In genomic region chr12:4991801-4992200, GRCh38 we compare ENCODE assay signal across 26 cellular contexts. TPM values are rescaled to one million over a fixed set of nuclear protein-coding genes. Genes with fewer than 3 reads are reported as not detected.
DNase-seq lines count a peak whose midpoint lies in the region; ATAC-seq, FAIRE-seq and TF ChIP-seq lines count a peak whose summit lies in the region.
"Had no signal": no experiment of that assay in that cellular context is flagged by ENCODE, and none has a peak within 500 bp of the region (broad histone marks: within the 10 kb centered on the region; RNA-seq: fewer than 3 reads in every experiment).

No MANE protein-coding gene starts in this region.

- H2BK120ac ChIP-seq in H1 (replicated peaks; ENCODE audit: low read depth, low read length) = no peak overlapping the region
- H2BK120ac ChIP-seq in trophoblast cell (ENCODE audit: insufficient read depth, low read length, poor library complexity) = no peak overlapping the region

- no peaks in the 10 kb centered on the region for H3K9me3 ChIP-seq in H1 (ENCODE audit: insufficient read depth in 2 of 2, low read depth in 1 of 2, low read length in 1 of 2)
- H3K9me3 ChIP-seq in neural progenitor cell (ENCODE audit: low read depth) = no peaks in the 10 kb centered on the region
- H3K9me3 ChIP-seq in trophoblast cell (ENCODE audit: insufficient read depth, low read depth, low read length) = peaks cover 2% of the 10 kb centered on the region
- H3K9me3 ChIP-seq: A549; BLaER1 treated with 17β-estradiol and CSF1 and Interleukin-3, amounts not matched to agents 10 nM and 100 nM; Caco-2 had no signal

- CTCF ChIA-PET in H1 (lab: Charles Lee; ENCODE audit: partially characterized antibody) = interaction anchor here (0.7 to 11.3 kb wide), 4 partner anchors 30 to 135 kb away, joined by 3 to 97 read pairs (median 3); no protein-coding TSS in a partner anchor

- H3K4me3 ChIP-seq in GM23338 (peak overlapping the region; percentile 11; the same call in 1 of the 2 replicates), H1 (ENCODE audit: extremely low read depth in 1 of 4, insufficient read depth in 2 of 4, low read depth in 3 of 4, low read length in 4 of 4) (no peak overlapping the region), neural progenitor cell (no peak overlapping the region), trophoblast cell (ENCODE audit: low read depth, low read length) (no peak overlapping the region)
- H3K4me3 ChIP-seq: A549; BLaER1 treated with 17β-estradiol and CSF1 and Interleukin-3, amounts not matched to agents 10 nM and 100 nM had no signal

- H3K18ac ChIP-seq in H1 (ENCODE audit: extremely low read depth, low read length) = no peak overlapping the region
- H3K18ac ChIP-seq in trophoblast cell (ENCODE audit: low read length) = no peak overlapping the region

- no peak for TF ChIP-seq EP300 in H1 (IDR thresholded peaks at IDR 0.05; ENCODE audit: borderline replicate concordance in 1 of 2, low read depth in 2 of 2, low read length in 2 of 2)

- H4K91ac ChIP-seq in H1 (replicated peaks; ENCODE audit: insufficient read length, low read length) (peak overlapping the region; percentile 79), trophoblast cell (ENCODE audit: low read depth, low read length) (no peak overlapping the region)

- no peaks in the 10 kb centered on the region for H3K36me3 Mint-ChIP-seq in GM23338 (ENCODE audit: low read depth)
- H3K36me3 Mint-ChIP-seq in neural progenitor cell = no peaks in the 10 kb centered on the region
- H3K36me3 Mint-ChIP-seq in nephron progenitor cell (ENCODE audit: low read depth) = no peaks in the 10 kb centered on the region
- H3K36me3 Mint-ChIP-seq: CD8-positive, alpha-beta T cell had no signal

- H3K14ac ChIP-seq in H1 (ENCODE audit: insufficient read length) (no peak overlapping the region), trophoblast cell (ENCODE audit: low read length) (no peak overlapping the region)

- 0 out of 2 replicates have a peak overlapping the region, but pooled peaks have one; percentile 38 for H2BK20ac ChIP-seq in H1 (ENCODE audit: low read length)

- ATAC-seq in GM23338 (no peak), GM21529 (IDR thresholded peaks at IDR 0.05; ENCODE audit: unreplicated experiment) (no peak)
- ATAC-seq: A549; CD8-positive, alpha-beta T cell had no signal

- no peaks in the 10 kb centered on the region for H3K23me2 ChIP-seq in H1 (ENCODE audit: low read depth, low read length)

- DNase-seq in GM23338 (ENCODE audit: low spot score) (no peak), H1 (ENCODE audit: low read depth in 1 of 2, low spot score in 2 of 2) (no peak), neural progenitor cell (ENCODE audit: low spot score) (no peak), trophoblast cell (no peak), NCI-H446 treated with DMSO at 0.1 percent for 48 hours (lab: John Stamatoyannopoulos, UW) (no peak), NCI-H2029 treated with DMSO at 0.1 percent for 48 hours (lab: John Stamatoyannopoulos, UW) (no peak), nephron progenitor cell (no peak)
- DNase-seq: AML-193; Caco-2; Calu3; CD4-positive, alpha-beta T cell; CD8-positive, alpha-beta T cell; DMS79 treated with DMSO at 0.1 percent for 48 hours; GF-D8 had no signal

- H3K36me3 ChIP-seq in GM23338 (ENCODE audit: insufficient read depth) (no peaks in the 10 kb centered on the region), H1 (ENCODE audit: control insufficient read depth in 2 of 4, insufficient read depth in 4 of 4, low read length in 3 of 4) (no peaks in the 10 kb centered on the region), neural progenitor cell (no peaks in the 10 kb centered on the region), trophoblast cell (ENCODE audit: control insufficient read depth in 1 of 2, insufficient read depth in 2 of 2, low read length in 2 of 2) (no peaks in the 10 kb centered on the region)
- H3K36me3 ChIP-seq: BLaER1 treated with 17β-estradiol and CSF1 and Interleukin-3, amounts not matched to agents 10 nM and 100 nM had no signal

- peak overlapping the region; percentile 12; the same call in 1 of the 2 replicates for H2BK5ac ChIP-seq in H1 (ENCODE audit: low read depth, low read length)
- no peak overlapping the region for H2BK5ac ChIP-seq in trophoblast cell (ENCODE audit: low read depth, low read length, poor library complexity)

- 64% methylated on average over 3 of the region's 3 CpGs; no CpG with 5 or more reads in 1 of the 2 experiments for WGBS in H1 (ENCODE audit: extremely low coverage in 1 of 2, insufficient coverage in 1 of 2, insufficient read length in 1 of 2, insufficient replicate concordance in 2 of 2, low coverage in 1 of 2, low lambda C conversion rate in 2 of 2, missing lambda C conversion rate in 1 of 2), 2 experiments
- no CpG with 5 or more reads among the region's 3 CpGs for WGBS in trophoblast cell (ENCODE audit: extremely low coverage, insufficient coverage, insufficient read length)

- no peaks in the 10 kb centered on the region for H4K20me1 ChIP-seq in GM23338 (replicated peaks; ENCODE audit: insufficient read depth)
- no peaks in the 10 kb centered on the region for H4K20me1 ChIP-seq in H1 (replicated peaks in 1 of 2; ENCODE audit: control insufficient read depth in 1 of 2, insufficient read depth in 2 of 2, low read length in 2 of 2)
- H4K20me1 ChIP-seq in neural progenitor cell (ENCODE audit: low read depth) = no peaks in the 10 kb centered on the region
- H4K20me1 ChIP-seq: BLaER1 treated with 17β-estradiol and CSF1 and Interleukin-3, amounts not matched to agents 10 nM and 100 nM had no signal

- H4K12ac ChIP-seq in trophoblast cell (ENCODE audit: low read depth, low read length) = no peak overlapping the region

- H3K4me1 Mint-ChIP-seq in GM23338 (peaks cover 19% of the 10 kb centered on the region), neural progenitor cell (peaks cover 13% of the 10 kb centered on the region), nephron progenitor cell (no peaks in the 10 kb centered on the region)
- H3K4me1 Mint-ChIP-seq: B cell had no signal

- H3K23ac ChIP-seq in H1 (ENCODE audit: insufficient read length) = no peak overlapping the region
- peak overlapping the region; percentile 66 for H3K23ac ChIP-seq in trophoblast cell (ENCODE audit: low read length)

- no peaks in the 10 kb centered on the region for H3K27me3 ChIP-seq in GM23338 (ENCODE audit: insufficient read depth)
- H3K27me3 ChIP-seq in H1 (replicated peaks in 1 of 4; ENCODE audit: control insufficient read depth in 3 of 4, extremely low read depth in 1 of 4, insufficient read depth in 3 of 4, low read length in 3 of 4) = no peaks in the 10 kb centered on the region; a peak in 1 of 7 replicates
- no peaks in the 10 kb centered on the region for H3K27me3 ChIP-seq in neural progenitor cell
- no peaks in the 10 kb centered on the region for H3K27me3 ChIP-seq in trophoblast cell (ENCODE audit: insufficient read depth, low read length)
- H3K27me3 ChIP-seq: BLaER1 treated with 17β-estradiol and CSF1 and Interleukin-3, amounts not matched to agents 10 nM and 100 nM had no signal

- TF ChIP-seq CTCF in GM23338 (conservative IDR thresholded peaks at IDR 0.05; ENCODE audit: low read depth in 2 of 2) (no peak), H1 (IDR thresholded peaks at IDR 0.05; ENCODE audit: control extremely low read depth in 1 of 3, insufficient read depth in 1 of 3, low read depth in 1 of 3, low read length in 3 of 3) (no peak), neural progenitor cell (IDR thresholded peaks at IDR 0.05) (no peak), nephron progenitor cell (IDR thresholded peaks at IDR 0.05) (no peak)

- POLR2A ChIA-PET in H1 (lab: Charles Lee; ENCODE audit: partially characterized antibody) = no interaction called here

- no peak overlapping the region for H4K5ac ChIP-seq in H1 (ENCODE audit: insufficient read length, low read depth, low read length)

- H4K8ac ChIP-seq in H1 (ENCODE audit: extremely low read depth, insufficient read depth, low read length) = no peak overlapping the region
- no peak overlapping the region for H4K8ac ChIP-seq in trophoblast cell (ENCODE audit: low read depth, low read length)

- TF ChIP-seq RAD21 in H1 (IDR thresholded peaks at IDR 0.05 in 1 of 2, conservative IDR thresholded peaks at IDR 0.05 in 1 of 2; ENCODE audit: low read depth in 2 of 2, low read length in 2 of 2) = no peak

- no peak for TF ChIP-seq POLR2A in H1 (IDR thresholded peaks at IDR 0.05; ENCODE audit: control extremely low read depth in 1 of 2, low read depth in 2 of 2, low read length in 2 of 2)

- H3K4ac ChIP-seq in H1 (replicated peaks; ENCODE audit: insufficient read length, low read depth, low read length) = no peak overlapping the region
- H3K4ac ChIP-seq in trophoblast cell (ENCODE audit: low read depth, low read length) = no peak overlapping the region

- peak overlapping the region; percentile 77; the same call in 1 of the 2 replicates for H2BK12ac ChIP-seq in H1 (ENCODE audit: low read depth, low read length)
- no peak overlapping the region for H2BK12ac ChIP-seq in trophoblast cell (ENCODE audit: low read length)

- H2AFZ ChIP-seq in GM23338 = no peak overlapping the region
- no peak overlapping the region for H2AFZ ChIP-seq in H1 (ENCODE audit: low read length)
- H2AFZ ChIP-seq in neural progenitor cell (replicated peaks) = no peak overlapping the region
- H2AFZ ChIP-seq in trophoblast cell (ENCODE audit: insufficient read depth, low read length, poor library complexity) = no peak overlapping the region

- no peak overlapping the region for H3K56ac ChIP-seq in H1 (replicated peaks; ENCODE audit: insufficient read length, low read depth, low read length)

- peak overlapping the region; percentile 57 for H3K4me2 ChIP-seq in GM23338
- peak overlapping the region; percentile 8 to 32; a peak in 2 of 4 replicates for H3K4me2 ChIP-seq in H1 (ENCODE audit: insufficient read depth in 1 of 2, low read depth in 2 of 2, low read length in 2 of 2)
- peak overlapping the region; percentile 21 for H3K4me2 ChIP-seq in neural progenitor cell
- H3K4me2 ChIP-seq in trophoblast cell (ENCODE audit: low read length) = no peak overlapping the region
- H3K4me2 ChIP-seq: A549; BLaER1 treated with 17β-estradiol and CSF1 and Interleukin-3, amounts not matched to agents 10 nM and 100 nM had no signal

- no peaks in the 10 kb centered on the region for H3K79me2 ChIP-seq in GM23338 (replicated peaks; ENCODE audit: insufficient read depth)
- H3K79me2 ChIP-seq in H1 (ENCODE audit: control insufficient read depth in 1 of 2, insufficient read depth in 2 of 2, low read length in 2 of 2) = no peaks in the 10 kb centered on the region
- no peaks in the 10 kb centered on the region for H3K79me2 ChIP-seq in neural progenitor cell (ENCODE audit: low read depth)
- no peaks in the 10 kb centered on the region for H3K79me2 ChIP-seq in trophoblast cell (ENCODE audit: control insufficient read depth, insufficient read depth, low read length, poor library complexity)

- H3K27me3 Mint-ChIP-seq in GM23338 (ENCODE audit: insufficient read depth, low read depth, poor library complexity) (no peaks in the 10 kb centered on the region), neural progenitor cell (ENCODE audit: insufficient read depth, low read depth) (peaks cover 5% of the 10 kb centered on the region), nephron progenitor cell (ENCODE audit: low read depth, poor library complexity) (peaks cover 47% of the 10 kb centered on the region)

- no peaks in the 10 kb centered on the region for H3K79me1 ChIP-seq in H1 (ENCODE audit: low read depth, low read length)
- H3K79me1 ChIP-seq in trophoblast cell (ENCODE audit: low read length) = no peaks in the 10 kb centered on the region

- H3K27ac ChIP-seq in GM23338 (ENCODE audit: low read depth) (no peak overlapping the region), H1 (ENCODE audit: low read depth, low read length) (no peak overlapping the region), neural progenitor cell (no peak overlapping the region), trophoblast cell (ENCODE audit: low read depth, low read length) (no peak overlapping the region)
- H3K27ac ChIP-seq: 22Rv1; A549; BLaER1 treated with 17β-estradiol and CSF1 and Interleukin-3, amounts not matched to agents 10 nM and 100 nM; C4-2B had no signal

- H3F3A ChIP-seq in GM23338 (replicated peaks; ENCODE audit: low read depth) = no peaks in the 10 kb centered on the region
- H3F3A ChIP-seq in neural progenitor cell (ENCODE audit: low read depth) = no peaks in the 10 kb centered on the region

- H3K9me2 ChIP-seq in GM23338 (ENCODE audit: insufficient read depth) = peaks cover 6% of the 10 kb centered on the region; the same call in 1 of the 2 replicates

- peak overlapping the region; percentile 33; the same call in 1 of the 2 replicates for H2BK15ac ChIP-seq in H1 (ENCODE audit: low read length)

- H3K4me3 Mint-ChIP-seq in GM23338 (peak overlapping the region; percentile 9; the same call in 1 of the 3 replicates), neural progenitor cell (no peak overlapping the region), nephron progenitor cell (no peak overlapping the region)
- H3K4me3 Mint-ChIP-seq: B cell; CD4-positive, alpha-beta T cell; CD8-positive, alpha-beta T cell had no signal

- no peak overlapping the region for H3K27ac Mint-ChIP-seq in GM23338
- H3K27ac Mint-ChIP-seq in neural progenitor cell = no peak overlapping the region
- H3K27ac Mint-ChIP-seq in nephron progenitor cell = no peak overlapping the region
- H3K27ac Mint-ChIP-seq: B cell; CD4-positive, alpha-beta T cell; CD8-positive, alpha-beta T cell had no signal

- FAIRE-seq in H1 (lab: Jason Lieb, UNC) = no peak
- FAIRE-seq: A549, D721Med, G401.6, GM18507, GM19239 had no signal

- H3K9me3 Mint-ChIP-seq in GM23338 (no peaks in the 10 kb centered on the region), neural progenitor cell (no peaks in the 10 kb centered on the region), nephron progenitor cell (no peaks in the 10 kb centered on the region)
- H3K9me3 Mint-ChIP-seq: CD4-positive, alpha-beta T cell; CD8-positive, alpha-beta T cell had no signal

- peak overlapping the region; percentile 72; the same call in 1 of the 2 replicates for H2AK5ac ChIP-seq in H1 (ENCODE audit: low read depth, low read length)
- H2AK5ac ChIP-seq in trophoblast cell (ENCODE audit: low read length) = no peak overlapping the region

- no peak overlapping the region for H3K9ac ChIP-seq in H1 (replicated peaks in 1 of 4; ENCODE audit: extremely low read depth in 1 of 4, low read depth in 3 of 4, low read length in 3 of 4)
- H3K9ac ChIP-seq in neural progenitor cell = no peak overlapping the region
- no peak overlapping the region for H3K9ac ChIP-seq in trophoblast cell (ENCODE audit: low read length)
- H3K9ac ChIP-seq: BLaER1 treated with 17β-estradiol and CSF1 and Interleukin-3, amounts not matched to agents 10 nM and 100 nM had no signal

- peaks cover 26% of the 10 kb centered on the region for H3K4me1 ChIP-seq in GM23338 (ENCODE audit: insufficient read depth)
- H3K4me1 ChIP-seq in H1 (replicated peaks in 1 of 4; ENCODE audit: control insufficient read depth in 3 of 4, insufficient read depth in 4 of 4, low read length in 3 of 4) = peaks cover 0 to 10% (median 7%) of the 10 kb centered on the region in 4 experiments; a peak in 6 of 7 replicates
- peaks cover 23% of the 10 kb centered on the region for H3K4me1 ChIP-seq in neural progenitor cell
- no peaks in the 10 kb centered on the region for H3K4me1 ChIP-seq in trophoblast cell (ENCODE audit: control insufficient read depth in 1 of 2, insufficient read depth in 2 of 2, low read length in 2 of 2)
- H3K4me1 ChIP-seq: A549; BLaER1 treated with 17β-estradiol and CSF1 and Interleukin-3, amounts not matched to agents 10 nM and 100 nM; Caco-2 had no signal

RNA-seq across cellular contexts. Expression of gene KCNA5, which starts 51.9 kb away (rescaled TPM):
- 0.31 and 0.62 TPM in 2 replicates for total RNA-seq in GM23338 (2014; rRNA removed; shearing (Covaris generic))
- polyA plus RNA-seq in GM23338 (2016; fragmentation: Nextera tagmentation; extraction: Ambion mirVana) (0.16 and 0.44 TPM in 2 replicates), H1 (2011; rRNA removed) (0.29 and 0.31 TPM in 2 replicates)
- total RNA-seq in H1 (2021; fragmentation: NEBNext Ultra II Directional; extraction: Animal tissue kit (Norgen Biotek cat#: 25700)) = 0.11 and 0.20 TPM in 2 replicates
- 0.32 TPM for polyA plus RNA-seq in H1 (2011; cell fraction: cytosol; rRNA removed)
- polyA plus RNA-seq in H1 (2011; cell fraction: nucleus; rRNA removed) = 0.40 TPM
- 0.13 to 0.21 TPM (median 0.17 TPM) in 3 of 4 replicates, not detected in the other for polyA plus RNA-seq in H1 (2012, experiment 1 of 2)
- 0.13 TPM for polyA plus RNA-seq in H1 (2012, experiment 2 of 2)
- polyA plus RNA-seq in H1 (2013, experiment 1 of 2) = 0.08 TPM
- 0.09 TPM for polyA plus RNA-seq in H1 (2013, experiment 2 of 2)
- 0.29 and 0.38 TPM in 2 replicates for polyA minus RNA-seq in H1 (2011; rRNA and poly(A)+ RNA removed)
- polyA minus RNA-seq in H1 (2011; cell fraction: cytosol; rRNA and poly(A)+ RNA removed) = not detected
- polyA minus RNA-seq in H1 (2011; cell fraction: nucleus; rRNA and poly(A)+ RNA removed) = 0.40 TPM
- 0.19 and 1.1 TPM in 2 replicates for total RNA-seq in neural progenitor cell (ENCODE audit: low replicate concordance)
- polyA plus RNA-seq in trophoblast cell (2013) = not detected in 2 replicates
- total RNA-seq: A172; Caco-2; Calu3; CD4-positive, alpha-beta T cell; CD8-positive, alpha-beta T cell had no signal
- polyA plus RNA-seq: A549, BJ had no signal
